1 cellular context compared by ENCODE assay signal in the genomic region with DNA sequence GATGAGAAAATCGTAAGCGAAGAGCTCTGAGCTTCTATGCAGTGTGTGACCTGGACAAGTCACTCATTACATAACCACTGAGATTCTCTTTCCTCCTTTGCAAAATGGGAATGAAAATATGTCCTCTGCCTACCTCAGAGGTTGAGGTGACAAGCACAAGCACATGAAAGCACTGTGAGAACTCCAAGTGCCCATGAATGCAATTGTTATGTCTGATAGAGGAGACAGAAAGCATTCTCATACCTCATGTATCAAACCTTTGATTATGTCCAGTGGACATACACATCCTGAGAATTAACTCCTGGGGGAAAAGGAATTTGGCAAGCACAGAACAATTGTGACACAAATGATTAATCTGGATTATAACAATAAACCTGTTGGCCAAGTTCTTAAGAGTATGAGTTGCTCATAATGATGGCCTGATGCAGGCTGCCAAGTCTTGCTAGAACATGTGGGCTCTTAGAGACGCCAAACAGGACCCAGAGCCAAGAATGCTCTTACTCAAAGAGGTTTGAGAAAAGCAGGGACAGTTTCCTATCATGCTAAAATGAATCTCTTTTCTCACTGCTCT.
A peak's percentile ranks its signal among the peaks of the same experiment; 100 is the strongest.
TF ChIP-seq lines count a peak whose summit lies in the region.

No MANE protein-coding gene starts in this region.

TF ChIP-seq in SK-N-SH, 30 proteins besides CTCF, POLR2A, EP300 and RAD21 (continued from another document):
- TF ChIP-seq, protein P1, sequence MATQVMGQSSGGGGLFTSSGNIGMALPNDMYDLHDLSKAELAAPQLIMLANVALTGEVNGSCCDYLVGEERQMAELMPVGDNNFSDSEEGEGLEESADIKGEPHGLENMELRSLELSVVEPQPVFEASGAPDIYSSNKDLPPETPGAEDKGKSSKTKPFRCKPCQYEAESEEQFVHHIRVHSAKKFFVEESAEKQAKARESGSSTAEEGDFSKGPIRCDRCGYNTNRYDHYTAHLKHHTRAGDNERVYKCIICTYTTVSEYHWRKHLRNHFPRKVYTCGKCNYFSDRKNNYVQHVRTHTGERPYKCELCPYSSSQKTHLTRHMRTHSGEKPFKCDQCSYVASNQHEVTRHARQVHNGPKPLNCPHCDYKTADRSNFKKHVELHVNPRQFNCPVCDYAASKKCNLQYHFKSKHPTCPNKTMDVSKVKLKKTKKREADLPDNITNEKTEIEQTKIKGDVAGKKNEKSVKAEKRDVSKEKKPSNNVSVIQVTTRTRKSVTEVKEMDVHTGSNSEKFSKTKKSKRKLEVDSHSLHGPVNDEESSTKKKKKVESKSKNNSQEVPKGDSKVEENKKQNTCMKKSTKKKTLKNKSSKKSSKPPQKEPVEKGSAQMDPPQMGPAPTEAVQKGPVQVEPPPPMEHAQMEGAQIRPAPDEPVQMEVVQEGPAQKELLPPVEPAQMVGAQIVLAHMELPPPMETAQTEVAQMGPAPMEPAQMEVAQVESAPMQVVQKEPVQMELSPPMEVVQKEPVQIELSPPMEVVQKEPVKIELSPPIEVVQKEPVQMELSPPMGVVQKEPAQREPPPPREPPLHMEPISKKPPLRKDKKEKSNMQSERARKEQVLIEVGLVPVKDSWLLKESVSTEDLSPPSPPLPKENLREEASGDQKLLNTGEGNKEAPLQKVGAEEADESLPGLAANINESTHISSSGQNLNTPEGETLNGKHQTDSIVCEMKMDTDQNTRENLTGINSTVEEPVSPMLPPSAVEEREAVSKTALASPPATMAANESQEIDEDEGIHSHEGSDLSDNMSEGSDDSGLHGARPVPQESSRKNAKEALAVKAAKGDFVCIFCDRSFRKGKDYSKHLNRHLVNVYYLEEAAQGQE (IDR thresholded peaks at IDR 0.05; ENCODE audit: low read depth, low read length): peak; percentile 66; the same call in 1 of the 2 replicates
- TF ChIP-seq SIN3A (IDR thresholded peaks at IDR 0.05; ENCODE audit: borderline replicate concordance, low read depth, low read length) (peak; percentile 93), RCOR1 (IDR thresholded peaks at IDR 0.05; ENCODE audit: low read length) (no peak), NRF1 (IDR thresholded peaks at IDR 0.05; ENCODE audit: low read depth, low read length) (no peak), GABPA (IDR thresholded peaks at IDR 0.05; ENCODE audit: low read depth) (peak; percentile 10; the same call in 1 of the 2 replicates), MXI1 (IDR thresholded peaks at IDR 0.05; ENCODE audit: low read depth, low read length) (no peak), FOSL2 (IDR thresholded peaks at IDR 0.05; ENCODE audit: borderline replicate concordance, low read depth) (peak; percentile 89), ELF1 (IDR thresholded peaks at IDR 0.05) (0 out of 2 replicates have a peak, but pooled peaks have one; percentile 32), CHD2 (IDR thresholded peaks at IDR 0.05; ENCODE audit: low read length, partially characterized antibody) (peak; percentile 27)
- TF ChIP-seq, protein P2, sequence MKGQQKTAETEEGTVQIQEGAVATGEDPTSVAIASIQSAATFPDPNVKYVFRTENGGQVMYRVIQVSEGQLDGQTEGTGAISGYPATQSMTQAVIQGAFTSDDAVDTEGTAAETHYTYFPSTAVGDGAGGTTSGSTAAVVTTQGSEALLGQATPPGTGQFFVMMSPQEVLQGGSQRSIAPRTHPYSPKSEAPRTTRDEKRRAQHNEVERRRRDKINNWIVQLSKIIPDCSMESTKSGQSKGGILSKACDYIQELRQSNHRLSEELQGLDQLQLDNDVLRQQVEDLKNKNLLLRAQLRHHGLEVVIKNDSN (IDR thresholded peaks at IDR 0.05; ENCODE audit: borderline replicate concordance, low read depth): 0 out of 2 replicates have a peak, but pooled peaks have one; percentile 4
- TF ChIP-seq, protein P3, sequence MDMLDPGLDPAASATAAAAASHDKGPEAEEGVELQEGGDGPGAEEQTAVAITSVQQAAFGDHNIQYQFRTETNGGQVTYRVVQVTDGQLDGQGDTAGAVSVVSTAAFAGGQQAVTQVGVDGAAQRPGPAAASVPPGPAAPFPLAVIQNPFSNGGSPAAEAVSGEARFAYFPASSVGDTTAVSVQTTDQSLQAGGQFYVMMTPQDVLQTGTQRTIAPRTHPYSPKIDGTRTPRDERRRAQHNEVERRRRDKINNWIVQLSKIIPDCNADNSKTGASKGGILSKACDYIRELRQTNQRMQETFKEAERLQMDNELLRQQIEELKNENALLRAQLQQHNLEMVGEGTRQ (IDR thresholded peaks at IDR 0.05; ENCODE audit: borderline replicate concordance, low read depth, low read length): no peak
TF ChIP-seq in SK-N-SH: peak in this region for 20.
